Comparison of ENCODE assay signal across 10 cellular contexts in the genomic region with DNA sequence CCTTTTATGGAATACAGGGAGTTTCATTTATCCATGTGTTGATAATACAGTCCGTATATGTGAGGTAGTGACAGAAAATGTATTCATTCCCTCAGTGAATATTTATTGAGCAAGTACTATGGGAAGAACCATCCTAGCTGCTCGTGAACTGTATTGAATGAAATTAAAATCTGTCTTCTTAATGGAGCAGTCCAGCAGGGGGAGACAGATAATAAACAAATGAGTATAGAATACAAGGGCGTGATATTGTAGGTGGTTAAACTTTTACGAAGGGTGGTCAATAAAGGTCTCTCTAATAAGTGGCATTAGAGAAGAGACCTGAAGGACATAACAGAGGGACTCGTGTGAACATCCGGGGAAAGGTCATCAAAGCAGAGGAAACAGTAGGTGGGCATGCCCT.
DNase-seq lines count a peak whose midpoint lies in the region; ATAC-seq, FAIRE-seq and TF ChIP-seq lines count a peak whose summit lies in the region.
"Had no signal": no experiment of that assay in that cellular context is flagged by ENCODE, and none has a peak within 500 bp of the region (broad histone marks: within the 10 kb centered on the region; RNA-seq: fewer than 3 reads in every experiment).

No MANE protein-coding gene starts in this region.

- intact Hi-C loops in body of pancreas (cut with DNase I) = no loop called here

- no peaks in the 10 kb centered on the region for H3K27me3 Mint-ChIP-seq in glutamatergic neuron (ENCODE audit: unreplicated experiment)
- H3K27me3 Mint-ChIP-seq: activated naive CD8-positive, alpha-beta T cell treated with anti-CD3 and anti-CD28 coated beads for 36 hours had no signal

- no peak overlapping the region for H3K4me3 Mint-ChIP-seq in glutamatergic neuron (ENCODE audit: unreplicated experiment)
- H3K4me3 Mint-ChIP-seq: activated naive CD8-positive, alpha-beta T cell treated with anti-CD3 and anti-CD28 coated beads for 36 hours had no signal

- no peak for TF ChIP-seq POLR2A in body of pancreas (IDR thresholded peaks at IDR 0.05)

- H3K4me1 Mint-ChIP-seq in glutamatergic neuron (ENCODE audit: low read depth, unreplicated experiment) = no peaks in the 10 kb centered on the region
- H3K4me1 Mint-ChIP-seq: activated naive CD8-positive, alpha-beta T cell treated with anti-CD3 and anti-CD28 coated beads for 36 hours had no signal

- H3K9me3 Mint-ChIP-seq in glutamatergic neuron (ENCODE audit: unreplicated experiment) = no peaks in the 10 kb centered on the region

- WGBS in body of pancreas, 2 donors = 77 to 79% methylated on average over 6 of the region's 6 CpGs

- DNase-seq in AG20443 (ENCODE audit: low spot score) (peak; percentile 14), GM19239 (ENCODE audit: insufficient read length, low spot score) (no peak), RPMI7951 (ENCODE audit: low read depth) (peak; percentile 56), glutamatergic neuron (no peak), body of pancreas (no peak), NCI-H2029 treated with DMSO at 0.1 percent for 48 hours (lab: John Stamatoyannopoulos, UW) (no peak), HuH-7.5 (ENCODE audit: low spot score) (no peak)
- DNase-seq: activated naive CD8-positive, alpha-beta T cell treated with anti-CD3 and anti-CD28 coated beads for 36 hours; islet precursor cell had no signal

- H3K4me3 ChIP-seq in body of pancreas = no peak overlapping the region

- H3K4me1 ChIP-seq in body of pancreas = no peaks in the 10 kb centered on the region

- TF ChIP-seq CTCF in glutamatergic neuron (IDR thresholded peaks at IDR 0.05; ENCODE audit: partially characterized antibody, unreplicated experiment) (peak; percentile 28), body of pancreas (IDR thresholded peaks at IDR 0.05) (peak in 1 of 7 experiments; percentile 12)

- H3K27ac Mint-ChIP-seq in glutamatergic neuron (ENCODE audit: unreplicated experiment) = no peak overlapping the region
- H3K27ac Mint-ChIP-seq: activated naive CD8-positive, alpha-beta T cell treated with anti-CD3 and anti-CD28 coated beads for 36 hours had no signal

- no peak overlapping the region for H3K27ac ChIP-seq in body of pancreas

- no peaks in the 10 kb centered on the region for H3K36me3 ChIP-seq in body of pancreas (replicated peaks in 1 of 2; ENCODE audit: insufficient read depth in 1 of 2, low read depth in 2 of 2)

- no peaks in the 10 kb centered on the region for H3K36me3 Mint-ChIP-seq in glutamatergic neuron (ENCODE audit: unreplicated experiment)
- H3K36me3 Mint-ChIP-seq: activated naive CD8-positive, alpha-beta T cell treated with anti-CD3 and anti-CD28 coated beads for 36 hours had no signal

- peaks cover 0 to 5% (median 0%) of the 10 kb centered on the region in 3 donors for H3K9me3 ChIP-seq in body of pancreas

- FAIRE-seq in GM19239 (lab: Jason Lieb, UNC) = peak; percentile 71

- ATAC-seq in body of pancreas (no peak), HG02571 (IDR thresholded peaks at IDR 0.05; ENCODE audit: unreplicated experiment) (no peak)

- H3K27me3 ChIP-seq in body of pancreas = no peaks in the 10 kb centered on the region

Comparison
In these comparisons a context has a peak if more than half of its experiments do, and no peak if none do; other contexts are left out.
1. DNase-seq: peak in AG20443 (single experiment) and RPMI7951 (single experiment); none in GM19239 (single experiment), glutamatergic neuron (single experiment), body of pancreas (0 of 4), NCI-H2029 treated with DMSO at 0.1 percent for 48 hours (single experiment) and HuH-7.5 (single experiment).